Comparison of ENCODE assay signal across 21 cellular contexts in the genomic region with DNA sequence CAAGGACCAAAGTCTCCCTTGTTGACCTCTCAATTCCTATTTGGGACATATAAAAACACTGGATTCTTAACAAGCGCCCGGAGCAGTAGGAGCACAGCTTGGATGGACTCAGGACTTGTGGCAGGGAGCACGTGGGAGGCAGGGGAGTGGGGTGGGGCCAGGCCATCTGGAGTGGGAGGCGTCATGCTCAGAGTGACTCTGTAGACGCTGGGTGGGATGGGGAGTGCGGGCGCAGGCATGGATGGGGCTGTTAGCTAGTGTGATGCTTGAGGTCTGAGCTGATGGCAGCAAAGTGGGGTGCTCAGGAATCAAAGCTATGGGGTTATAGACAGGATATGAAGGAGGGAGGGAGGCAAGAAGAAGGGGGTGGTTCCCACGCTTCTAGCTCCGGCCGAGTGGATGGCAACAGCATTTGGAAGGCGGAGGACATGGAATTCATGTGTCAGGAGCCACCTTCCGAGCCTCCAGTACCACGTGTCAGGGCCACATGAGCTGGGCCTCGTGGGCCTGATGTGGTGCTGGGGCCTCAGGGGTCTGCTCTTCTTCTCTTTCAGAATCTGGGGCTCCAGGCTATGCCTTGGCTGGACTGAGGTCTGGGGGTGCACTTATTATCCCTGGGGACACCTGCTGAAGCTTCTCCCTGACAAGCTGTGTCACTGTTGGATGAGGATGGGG. TPM values are rescaled to one million over a fixed set of nuclear protein-coding genes. Genes with fewer than 3 reads are reported as not detected.
DNase-seq lines count a peak whose midpoint lies in the region; ATAC-seq and TF ChIP-seq lines count a peak whose summit lies in the region.
"Had no signal": no experiment of that assay in that cellular context is flagged by ENCODE, and none has a peak within 500 bp of the region (broad histone marks: within the 10 kb centered on the region; RNA-seq: fewer than 3 reads in every experiment).

No MANE protein-coding gene starts in this region.

- no peak overlapping the region for H3K4me3 ChIP-seq in lower lobe of right lung
- H3K4me3 ChIP-seq in testis = no peak overlapping the region
- no peak overlapping the region for H3K4me3 ChIP-seq in OCI-LY7 (ENCODE audit: low read depth, low read length, poor library complexity, severe bottlenecking)

- POLR2A ChIA-PET in OCI-LY7 (lab: Charles Lee) = no interaction called here

- peak; percentile 58 for ATAC-seq in Right ventricle myocardium inferior
- ATAC-seq in lower lobe of right lung = no peak
- ATAC-seq in HG03460 (IDR thresholded peaks at IDR 0.05; ENCODE audit: unreplicated experiment) = no peak

- peak overlapping the region; percentile 50 for H3K27ac Mint-ChIP-seq in HFFc6

- intact Hi-C loops in Right ventricle myocardium inferior (cut with DNase I) (no loop called here), cardiac septum (cut with DNase I) (no loop called here), lower lobe of right lung (cut with DNase I) (no loop called here), testis (cut with DNase I; ENCODE audit: low total_unique reads) (no loop called here), OCI-LY7 (cut with micrococcal nuclease; ENCODE audit: unreplicated experiment) (loop anchor here (1.0 to 2.0 kb wide), 2 partner anchors 777 to 813 kb away; no protein-coding TSS in a partner anchor)

- no peaks in the 10 kb centered on the region for H3K79me2 ChIP-seq in OCI-LY7 (ENCODE audit: insufficient read depth, low read depth, low read length)

- no peaks in the 10 kb centered on the region for H3K9me3 ChIP-seq in lower lobe of right lung
- H3K9me3 ChIP-seq in testis = no peaks in the 10 kb centered on the region
- no peaks in the 10 kb centered on the region for H3K9me3 ChIP-seq in OCI-LY7 (ENCODE audit: low read length)

- TF ChIP-seq POLR2A in testis (IDR thresholded peaks at IDR 0.05) = no peak

- no peaks in the 10 kb centered on the region; the same call in 1 of the 2 replicates for H3K36me3 Mint-ChIP-seq in HFFc6 (ENCODE audit: low read depth)
- H3K36me3 Mint-ChIP-seq: CD14-positive monocyte had no signal

- TF ChIP-seq CTCF in HFFc6 (IDR thresholded peaks at IDR 0.05) = no peak
- TF ChIP-seq CTCF in lower lobe of right lung (IDR thresholded peaks at IDR 0.05) = no peak
- no peak for TF ChIP-seq CTCF in testis (IDR thresholded peaks at IDR 0.05)
- no peak for TF ChIP-seq CTCF in OCI-LY7 (conservative IDR thresholded peaks at IDR 0.05; ENCODE audit: low read length)

- peaks cover 14% of the 10 kb centered on the region for H3K27me3 Mint-ChIP-seq in HFFc6 (ENCODE audit: insufficient read depth)

- DNase-seq in Right ventricle myocardium inferior (ENCODE audit: missing footprints) = no peak
- no peak for DNase-seq in cardiac septum (ENCODE audit: low spot score)
- no peak for DNase-seq in HFFc6
- DNase-seq in lower lobe of right lung = peak; percentile 25
- peak; percentile 33 for DNase-seq in testis
- DNase-seq in globus pallidus (ENCODE audit: low spot score) = no peak
- no peak for DNase-seq in OCI-LY7 (ENCODE audit: low spot score)
- DNase-seq: DMS 273 treated with DMSO at 0.1 percent for 48 hours; GF-D8; GOT3; Karpas-422; MM.1S; NCI-H1092 treated with DMSO at 0.1 percent for 48 hours; NCI-H1694; NCI-H226; NCI-H526 treated with DMSO at 0.1 percent for 48 hours; NK-92 treated with Interleukin-12 subunit alpha and Interleukin-12 subunit beta, amount 100 ng/mL, for 24 hours; OCI-M1 had no signal

- H3K4me3 Mint-ChIP-seq in HFFc6 = no peak overlapping the region
- H3K4me3 Mint-ChIP-seq: CD14-positive monocyte had no signal

- H3K4me1 Mint-ChIP-seq in HFFc6 (ENCODE audit: low read depth) = peaks cover 12% of the 10 kb centered on the region
- H3K4me1 Mint-ChIP-seq: CD14-positive monocyte had no signal

- no peaks in the 10 kb centered on the region for H4K20me1 ChIP-seq in OCI-LY7 (ENCODE audit: insufficient read depth, low read length)

- H3K36me3 ChIP-seq in lower lobe of right lung = no peaks in the 10 kb centered on the region
- no peaks in the 10 kb centered on the region for H3K36me3 ChIP-seq in testis (ENCODE audit: low read depth, missing control alignments)
- H3K36me3 ChIP-seq in OCI-LY7 (ENCODE audit: insufficient read depth, low read length) = no peaks in the 10 kb centered on the region

- 75 to 77% methylated on average over 12 to 14 of the region's 14 CpGs for WGBS in testis, 2 donors

- H3K27me3 ChIP-seq in lower lobe of right lung (ENCODE audit: low read depth) (no peaks in the 10 kb centered on the region), testis (no peaks in the 10 kb centered on the region)

- H3K4me2 ChIP-seq in OCI-LY7 (ENCODE audit: low read length) = no peak overlapping the region

- peaks cover 4% of the 10 kb centered on the region for H3K4me1 ChIP-seq in lower lobe of right lung
- no peaks in the 10 kb centered on the region for H3K4me1 ChIP-seq in testis
- H3K4me1 ChIP-seq in OCI-LY7 (ENCODE audit: insufficient read depth, low read length, poor library complexity, severe bottlenecking) = no peaks in the 10 kb centered on the region

- H3K9me2 ChIP-seq in OCI-LY7 (ENCODE audit: insufficient read depth, low read length) = no peaks in the 10 kb centered on the region

- no peak overlapping the region for H2AFZ ChIP-seq in OCI-LY7 (ENCODE audit: low read length)

- H3K27ac ChIP-seq in lower lobe of right lung = no peak overlapping the region
- H3K27ac ChIP-seq in testis = no peak overlapping the region
- no peak overlapping the region for H3K27ac ChIP-seq in OCI-LY7 (ENCODE audit: low read depth, low read length, poor library complexity, severe bottlenecking)

- CTCF ChIA-PET in OCI-LY7 (lab: Charles Lee; ENCODE audit: unreplicated experiment) = no interaction called here

- BruUV-seq in OCI-LY7 (replicated peaks; lab: Mats Ljungman, UMichigan) = no TSS peak

- no peaks in the 10 kb centered on the region for H3K9me3 Mint-ChIP-seq in HFFc6
- H3K9me3 Mint-ChIP-seq: CD14-positive monocyte had no signal

RNA-seq across cellular contexts. Expression of a gene that starts 26.2 kb away (rescaled TPM):
- total RNA-seq in Right ventricle myocardium inferior (34.8 TPM), cardiac septum (25.4 TPM), lower lobe of right lung (16.6 TPM), testis (100 to 1,000 TPM; 228 to 324 TPM), OCI-LY7 (2022) (not detected in 2 replicates)
- total RNA-seq in HFFc6 (2021; fragmentation: NEBNext Ultra II Directional; extraction: Animal tissue kit (Norgen Biotek cat#: 25700)) = 100 to 1,000 TPM; 151 to 262 (median 250) TPM
- polyA plus RNA-seq in testis (ENCODE audit: insufficient read depth, low read depth, low replicate concordance) = 107 TPM
- not detected in 2 replicates for total RNA-seq in OCI-LY7 (2014; rRNA removed; shearing (Covaris generic))
- polyA plus RNA-seq: CD14-positive monocyte had no signal

RNA-seq across cellular contexts. Expression of a gene that starts 51.4 kb away (rescaled TPM):
- total RNA-seq in Right ventricle myocardium inferior = not detected
- not detected for total RNA-seq in cardiac septum
- not detected for total RNA-seq in HFFc6 (2021; fragmentation: NEBNext Ultra II Directional; extraction: Animal tissue kit (Norgen Biotek cat#: 25700))
- not detected for total RNA-seq in lower lobe of right lung
- 1 to 10 TPM in 1 of 2 donors, under 1 TPM in 1; 0.94 to 1.2 TPM for total RNA-seq in testis
- 0.34 TPM for polyA plus RNA-seq in testis (ENCODE audit: insufficient read depth, low read depth, low replicate concordance)
- total RNA-seq in OCI-LY7 (2014; rRNA removed; shearing (Covaris generic)) = not detected in 2 replicates
- total RNA-seq in OCI-LY7 (2022) = not detected in 2 replicates
- total RNA-seq: RPMI7951 had no signal
- polyA plus RNA-seq: CD14-positive monocyte had no signal

Comparison
In these comparisons a context has a peak if more than half of its experiments do, and no peak if none do; other contexts are left out.
1. DNase-seq: peak in lower lobe of right lung (single experiment) and testis (single experiment); none in Right ventricle myocardium inferior (single experiment), cardiac septum (single experiment), HFFc6 (single experiment), globus pallidus (single experiment) and OCI-LY7 (single experiment).
2. RNA of a gene that starts 26.2 kb away (total RNA-seq): 228 to 324 TPM in testis, 151 to 262 TPM in HFFc6, 34.8 TPM in Right ventricle myocardium inferior (single experiment), 25.4 TPM in cardiac septum (single experiment) and 16.6 TPM in lower lobe of right lung (single experiment); not detected in OCI-LY7; every median in the first group is over 10 times any median in the second.